31 cellular contexts compared by ENCODE assay signal in the genomic region with DNA sequence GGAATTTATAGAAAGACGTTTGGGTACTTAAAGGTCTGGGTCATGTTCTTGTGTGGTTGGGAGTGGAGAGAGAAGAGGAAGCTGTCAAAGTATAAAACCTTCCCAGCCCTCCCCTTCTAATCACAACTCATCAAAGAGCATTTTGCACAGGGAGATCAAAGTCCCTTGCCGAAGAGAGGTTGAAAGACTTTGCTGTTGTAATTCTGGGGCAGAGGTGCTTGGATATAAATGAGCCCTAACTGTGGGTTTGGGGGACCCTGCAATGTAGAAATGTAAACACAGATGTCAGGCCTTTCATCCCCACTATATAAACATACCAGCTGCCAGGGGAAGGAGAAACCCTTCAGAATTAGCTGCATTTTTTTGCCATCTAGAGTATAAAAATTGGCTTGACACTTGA.
DNase-seq lines count a peak whose midpoint lies in the region; ATAC-seq and TF ChIP-seq lines count a peak whose summit lies in the region.
"Had no signal": no experiment of that assay in that cellular context is flagged by ENCODE, and none has a peak within 500 bp of the region (broad histone marks: within the 10 kb centered on the region; RNA-seq: fewer than 3 reads in every experiment).

No MANE protein-coding gene starts in this region.

- H3K36me3 ChIP-seq in mucosa of descending colon (ENCODE audit: low read depth): no peaks in the 10 kb centered on the region
- H3K36me3 ChIP-seq: heart right ventricle, transverse colon had no signal

- intact Hi-C loops in mucosa of descending colon (cut with DNase I, micrococcal nuclease): no loop called here
- intact Hi-C loops in dorsolateral prefrontal cortex (cut with DNase I): no loop called here

- no peak for TF ChIP-seq CTCF in mucosa of descending colon (IDR thresholded peaks at IDR 0.05)
- no peak for TF ChIP-seq CTCF in dorsolateral prefrontal cortex (IDR thresholded peaks at IDR 0.05 in 54 of 56, conservative IDR thresholded peaks at IDR 0.05 in 2 of 56; ENCODE audit: low read depth in 1 of 56, partially characterized antibody in 56 of 56)

- H3K4me3 ChIP-seq in mucosa of descending colon (no peak overlapping the region), dorsolateral prefrontal cortex (no peak overlapping the region)
- H3K4me3 ChIP-seq: GM23338, heart right ventricle, lung, PC-9, transverse colon had no signal

- DNase-seq in DMS53 (lab: John Stamatoyannopoulos, UW) (peak; percentile 51), DMS53 treated with DMSO at 0.1 percent for 48 hours (lab: John Stamatoyannopoulos, UW; ENCODE audit: unreplicated experiment) (no peak), M059J (ENCODE audit: low read depth) (peak; percentile 49), SW480 (ENCODE audit: low spot score) (peak; percentile 78), mucosa of descending colon (no peak), foreskin melanocyte (no peak), dorsolateral prefrontal cortex (no peak)
- DNase-seq: activated CD4-positive, alpha-beta T cell treated with anti-CD3 and anti-CD28 coated beads, Interleukin-2, amount 50 U/mL, for 4 hours; activated CD8-positive, alpha-beta memory T cell treated with anti-CD3 and anti-CD28 coated beads, Interleukin-2, amount 10 ng/mL, durations not matched to agents 7 days and 5 days; activated gamma-delta T cell treated with Interleukin-2 at 50 U/mL for 16 hours; activated naive CD8-positive, alpha-beta T cell treated with anti-CD3 and anti-CD28 coated beads, Interleukin-2, amount 10 ng/mL, durations not matched to agents 7 days and 5 days; activated T-cell treated with anti-CD3 and anti-CD28 coated beads, Interleukin-2, amount 50 U/mL, for 4 hours; aorta; central memory CD4-positive, alpha-beta T cell; endodermal cell; foreskin keratinocyte; heart right ventricle; natural killer cell; NCI-H1092; NCI-H2107; NCI-H524 treated with DMSO at 0.1 percent for 48 hours; PC-9; Right ventricle myocardium superior; T-helper 17 cell; transverse colon had no signal

- ATAC-seq in mucosa of descending colon (peak; percentile 40), HG02870 (IDR thresholded peaks at IDR 0.05; ENCODE audit: unreplicated experiment) (no peak)
- ATAC-seq: activated CD8-positive, alpha-beta memory T cell treated with anti-CD3 and anti-CD28 coated beads, Interleukin-2, amount 10 ng/mL, durations not matched to agents 7 days and 5 days; activated T-cell treated with anti-CD3 and anti-CD28 coated beads, Interleukin-2, amount 50 U/mL, for 4 hours; foreskin keratinocyte; GM23338; heart right ventricle; natural killer cell; SK-N-SH treated with all-trans-retinoic acid at 6 μM for 48 hours; stimulated activated effector memory CD8-positive, alpha-beta T cell treated with anti-CD3 and anti-CD28 coated beads, Interleukin-12 subunit alpha, Interleukin-12 subunit beta, amount 100 ng/mL, for 72 hours; T-helper 17 cell had no signal

- H3K27me3 ChIP-seq in dorsolateral prefrontal cortex: no peaks in the 10 kb centered on the region
- H3K27me3 ChIP-seq: foreskin keratinocyte, heart right ventricle, transverse colon had no signal

- H3K9me3 ChIP-seq in mucosa of descending colon: peaks cover 11% of the 10 kb centered on the region

- no peaks in the 10 kb centered on the region for H3K4me1 ChIP-seq in mucosa of descending colon (ENCODE audit: low read depth)
- H3K4me1 ChIP-seq: heart right ventricle, transverse colon had no signal

- no peak overlapping the region for H3K27ac ChIP-seq in dorsolateral prefrontal cortex
- H3K27ac ChIP-seq: 22Rv1, foreskin keratinocyte, PC-9, transverse colon had no signal

Comparison
In these comparisons a context has a peak if more than half of its experiments do, and no peak if none do; other contexts are left out.
1. DNase-seq: peak in DMS53 (single experiment), M059J (single experiment) and SW480 (single experiment); none in DMS53 treated with DMSO at 0.1 percent for 48 hours (single experiment), mucosa of descending colon (0 of 3), foreskin melanocyte (single experiment) and dorsolateral prefrontal cortex (0 of 10).